Comparison of ENCODE assay signal across 22 cellular contexts in genomic region chr16:72908362-72908838, GRCh38.
A peak's percentile ranks its signal among the peaks of the same experiment; 100 is the strongest.
DNase-seq lines count a peak whose midpoint lies in the region; ATAC-seq, FAIRE-seq and TF ChIP-seq lines count a peak whose summit lies in the region.
"Had no signal": no experiment of that assay in that cellular context is flagged by ENCODE, and none has a peak within 500 bp of the region (broad histone marks: within the 10 kb centered on the region; RNA-seq: fewer than 3 reads in every experiment).

No MANE protein-coding gene starts in this region.

- peaks cover 2 to 10% of the 10 kb centered on the region in 2 experiments; a peak in 3 of 5 replicates for H3K36me3 ChIP-seq in HepG2 (replicated peaks in 1 of 2; ENCODE audit: control insufficient read depth in 1 of 2, insufficient read depth in 2 of 2, low read length in 2 of 2)
- H3K36me3 ChIP-seq: BE2C, lower lobe of right lung, MG63, SJSA1 had no signal

- BruUV-seq in HepG2 (replicated peaks; lab: Mats Ljungman, UMichigan), result no TSS peak

- 99% methylated on average over 12 of the region's 12 CpGs for WGBS in HepG2 (ENCODE audit: low lambda C conversion rate)

- peaks cover 9 to 13% of the 10 kb centered on the region in 2 donors for H3K4me1 Mint-ChIP-seq in stimulated activated naive B cell treated with anti-CD40 and anti-IgM and Interleukin-4, amounts not matched to agents 10 μg/mL and 1 μg/mL and 100 μg/mL, for 72 hours
- H3K4me1 Mint-ChIP-seq in T-helper 2 cell treated with Interferon-gamma antibody and Interleukin-4, amounts not matched to agents 5 μg/mL and 100 μg/mL, for 36 hours (ENCODE audit: low read depth), result no peaks in the 10 kb centered on the region
- H3K4me1 Mint-ChIP-seq: stimulated activated naive CD8-positive, alpha-beta T cell treated with anti-CD3 and anti-CD28 coated beads, Interleukin-15, amount 100 ng/mL, for 72 hours had no signal

- no peak for TF ChIP-seq POLR2A in HepG2 (IDR thresholded peaks at IDR 0.05; ENCODE audit: insufficient read depth in 1 of 2, low read depth in 2 of 2, low read length in 2 of 2)

- peak overlapping the region in 1 of 2 donors; percentile 2 for H3K4me3 Mint-ChIP-seq in stimulated activated naive B cell treated with anti-CD40 and anti-IgM and Interleukin-4, amounts not matched to agents 10 μg/mL and 1 μg/mL and 100 μg/mL, for 72 hours
- H3K4me3 Mint-ChIP-seq in T-helper 2 cell treated with Interferon-gamma antibody and Interleukin-4, amounts not matched to agents 5 μg/mL and 100 μg/mL, for 36 hours, result no peak overlapping the region
- H3K4me3 Mint-ChIP-seq: activated naive CD8-positive, alpha-beta T cell; stimulated activated naive CD8-positive, alpha-beta T cell treated with anti-CD3 and anti-CD28 coated beads, Interleukin-15, amount 100 ng/mL, for 72 hours had no signal

- TF ChIP-seq EP300 in HepG2 (IDR thresholded peaks at IDR 0.05; ENCODE audit: low read depth in 2 of 2, low read length in 2 of 2) (no peak), HepG2 (CRISPR knock-in tag; IDR thresholded peaks at IDR 0.05; ENCODE audit: borderline replicate concordance) (no peak)

- POLR2A ChIA-PET in HepG2 (lab: Yijun Ruan, JAX), result no interaction called here

- no peaks in the 10 kb centered on the region for H3K36me3 Mint-ChIP-seq in stimulated activated naive B cell treated with anti-CD40 and anti-IgM and Interleukin-4, amounts not matched to agents 10 μg/mL and 1 μg/mL and 100 μg/mL, for 72 hours
- H3K36me3 Mint-ChIP-seq in T-helper 2 cell treated with Interferon-gamma antibody and Interleukin-4, amounts not matched to agents 5 μg/mL and 100 μg/mL, for 36 hours (ENCODE audit: low read depth), result no peaks in the 10 kb centered on the region
- H3K36me3 Mint-ChIP-seq: activated naive CD8-positive, alpha-beta T cell had no signal

- no peaks in the 10 kb centered on the region for H3K27me3 Mint-ChIP-seq in stimulated activated naive B cell treated with anti-CD40 and anti-IgM and Interleukin-4, amounts not matched to agents 10 μg/mL and 1 μg/mL and 100 μg/mL, for 72 hours
- peaks cover 9% of the 10 kb centered on the region for H3K27me3 Mint-ChIP-seq in T-helper 2 cell treated with Interferon-gamma antibody and Interleukin-4, amounts not matched to agents 5 μg/mL and 100 μg/mL, for 36 hours (ENCODE audit: low read depth)
- H3K27me3 Mint-ChIP-seq: activated naive CD8-positive, alpha-beta T cell; stimulated activated naive CD8-positive, alpha-beta T cell treated with anti-CD3 and anti-CD28 coated beads, Interleukin-15, amount 100 ng/mL, for 72 hours had no signal

- no peak for FAIRE-seq in HepG2 (lab: Jason Lieb, UNC)
- FAIRE-seq: colon, endothelial cell of umbilical vein had no signal

- TF ChIP-seq CTCF in HepG2 (CRISPR knock-in tag; IDR thresholded peaks at IDR 0.05), result no peak

- no peak overlapping the region for H3K27ac ChIP-seq in HepG2 (ENCODE audit: extremely low read length, insufficient read depth, low read length)
- H3K27ac ChIP-seq: 22Rv1, lower lobe of right lung, SJSA1 had no signal

- no peaks in the 10 kb centered on the region for H4K20me1 ChIP-seq in HepG2 (ENCODE audit: insufficient read depth, low read length)

- H3K4me1 ChIP-seq in HepG2 (ENCODE audit: insufficient read depth, low read length), result peaks cover 4% of the 10 kb centered on the region
- H3K4me1 ChIP-seq: lower lobe of right lung had no signal

- DNase-seq in DMS53 (lab: John Stamatoyannopoulos, UW) (peak; percentile 28), DMS53 treated with DMSO at 0.1 percent for 48 hours (lab: John Stamatoyannopoulos, UW; ENCODE audit: unreplicated experiment) (no peak), RPMI7951 (ENCODE audit: low read depth) (peak; percentile 19), HepG2 (ENCODE audit: low spot score) (no peak), hepatic stellate cell (ENCODE audit: low spot score) (no peak)
- peak; percentile 66 for DNase-seq in stimulated activated naive B cell treated with anti-CD40 and anti-IgM and Interleukin-4, amounts not matched to agents 10 μg/mL and 1 μg/mL and 100 μg/mL, for 72 hours
- DNase-seq in T-helper 2 cell treated with Interferon-gamma antibody and Interleukin-4, amounts not matched to agents 5 μg/mL and 100 μg/mL, for 36 hours (ENCODE audit: low spot score), result no peak
- DNase-seq: activated CD8-positive, alpha-beta memory T cell treated with anti-CD3 and anti-CD28 coated beads for 24 hours; BE2C; foreskin fibroblast; lower lobe of right lung; MG63; NCI-H1930; NCI-H510A treated with DMSO at 0.1 percent for 48 hours; stimulated activated CD4-positive, alpha-beta T cell treated with anti-CD3 and anti-CD28 coated beads, Interleukin-2, amount 100 ng/mL, for 24 hours; stimulated activated naive CD8-positive, alpha-beta T cell treated with anti-CD3 and anti-CD28 coated beads, Interleukin-15, amount 100 ng/mL, for 72 hours had no signal

- peak overlapping the region; percentile 62 for H3K27ac Mint-ChIP-seq in stimulated activated naive B cell treated with anti-CD40 and anti-IgM and Interleukin-4, amounts not matched to agents 10 μg/mL and 1 μg/mL and 100 μg/mL, for 72 hours
- no peak overlapping the region for H3K27ac Mint-ChIP-seq in T-helper 2 cell treated with Interferon-gamma antibody and Interleukin-4, amounts not matched to agents 5 μg/mL and 100 μg/mL, for 36 hours
- H3K27ac Mint-ChIP-seq: activated naive CD8-positive, alpha-beta T cell had no signal

- H3K4me2 ChIP-seq in HepG2 (ENCODE audit: low read depth, low read length), result no peak overlapping the region

- no peak overlapping the region for H3K9ac ChIP-seq in HepG2 (ENCODE audit: insufficient read depth, low read depth, low read length)

- intact Hi-C loops in HepG2 (cut with micrococcal nuclease; ENCODE audit: unreplicated experiment), result no loop called here

- ATAC-seq in HepG2 (no peak), GM21360 (IDR thresholded peaks at IDR 0.05; ENCODE audit: unreplicated experiment) (no peak)
- peak; percentile 91 to 95 for ATAC-seq in stimulated activated naive B cell treated with anti-CD40 and anti-IgM and Interleukin-4, amounts not matched to agents 10 μg/mL and 1 μg/mL and 100 μg/mL, for 72 hours (replicated peaks)
- ATAC-seq: stimulated activated naive CD8-positive, alpha-beta T cell treated with anti-CD3 and anti-CD28 coated beads, Interleukin-15, amount 100 ng/mL, for 72 hours had no signal

- in situ Hi-C loops in HepG2 (cut with HindIII; ENCODE audit: extremely low pct_ligation_motif_present, low pct_unique_long_range_greater_than_20kb), result no loop called here

- TF ChIP-seq RAD21 in HepG2 (CRISPR knock-in tag; IDR thresholded peaks at IDR 0.05), result no peak

- H3K4me3 ChIP-seq in HepG2 (replicated peaks in 1 of 3; ENCODE audit: insufficient read depth in 1 of 3, low read depth in 2 of 3, low read length in 3 of 3), result no peak overlapping the region
- H3K4me3 ChIP-seq: lower lobe of right lung, MG63, SJSA1 had no signal

- H3K27me3 ChIP-seq in HepG2 (ENCODE audit: control insufficient read depth in 1 of 2, insufficient read depth in 2 of 2, low read length in 2 of 2), result no peaks in the 10 kb centered on the region
- H3K27me3 ChIP-seq: BE2C, MG63, SJSA1 had no signal

- CTCF ChIA-PET in HepG2 (lab: Yijun Ruan, JAX; ENCODE audit: low intra/inter-chr PET ratio, low total read pairs), result no interaction called here

- no peaks in the 10 kb centered on the region for H3K9me3 ChIP-seq in HepG2 (ENCODE audit: low read length)
- H3K9me3 ChIP-seq: BE2C, lower lobe of right lung, MG63, SJSA1 had no signal

- H2AFZ ChIP-seq in HepG2 (ENCODE audit: low read length), result no peak overlapping the region

- peaks cover 8% of the 10 kb centered on the region for H3K79me2 ChIP-seq in HepG2 (ENCODE audit: insufficient read depth, low read length)

- H3K9me3 Mint-ChIP-seq in stimulated activated naive B cell treated with anti-CD40 and anti-IgM and Interleukin-4, amounts not matched to agents 10 μg/mL and 1 μg/mL and 100 μg/mL, for 72 hours, result peaks cover 0 to 2% of the 10 kb centered on the region in 2 donors
- no peaks in the 10 kb centered on the region for H3K9me3 Mint-ChIP-seq in T-helper 2 cell treated with Interferon-gamma antibody and Interleukin-4, amounts not matched to agents 5 μg/mL and 100 μg/mL, for 36 hours
- H3K9me3 Mint-ChIP-seq: stimulated activated naive CD8-positive, alpha-beta T cell treated with anti-CD3 and anti-CD28 coated beads, Interleukin-15, amount 100 ng/mL, for 72 hours had no signal

TF ChIP-seq in HepG2, 621 proteins besides CTCF, POLR2A, EP300 and RAD21:
- no peak for TF ChIP-seq ZNF496 (CRISPR knock-in tag; IDR thresholded peaks at IDR 0.05; ENCODE audit: insufficient replicate concordance)
- TF ChIP-seq FOSL2 (CRISPR knock-in tag; IDR thresholded peaks at IDR 0.05), result 0 out of 2 replicates have a peak, but pooled peaks have one; percentile 8

Comparison
In these comparisons a context has a peak if more than half of its experiments do, and no peak if none do; other contexts are left out.
1. DNase-seq: peak in DMS53 (single experiment), RPMI7951 (single experiment) and stimulated activated naive B cell treated with anti-CD40 and anti-IgM and Interleukin-4, amounts not matched to agents 10 μg/mL and 1 μg/mL and 100 μg/mL, for 72 hours (single experiment); none in DMS53 treated with DMSO at 0.1 percent for 48 hours (single experiment), HepG2 (single experiment), T-helper 2 cell treated with Interferon-gamma antibody and Interleukin-4, amounts not matched to agents 5 μg/mL and 100 μg/mL, for 36 hours (single experiment) and hepatic stellate cell (single experiment).
2. ATAC-seq: peak in stimulated activated naive B cell treated with anti-CD40 and anti-IgM and Interleukin-4, amounts not matched to agents 10 μg/mL and 1 μg/mL and 100 μg/mL, for 72 hours (2 of 2); none in HepG2 (single experiment) and GM21360 (single experiment).